ENCODE assay signal across 1 cellular context in the genomic region with DNA sequence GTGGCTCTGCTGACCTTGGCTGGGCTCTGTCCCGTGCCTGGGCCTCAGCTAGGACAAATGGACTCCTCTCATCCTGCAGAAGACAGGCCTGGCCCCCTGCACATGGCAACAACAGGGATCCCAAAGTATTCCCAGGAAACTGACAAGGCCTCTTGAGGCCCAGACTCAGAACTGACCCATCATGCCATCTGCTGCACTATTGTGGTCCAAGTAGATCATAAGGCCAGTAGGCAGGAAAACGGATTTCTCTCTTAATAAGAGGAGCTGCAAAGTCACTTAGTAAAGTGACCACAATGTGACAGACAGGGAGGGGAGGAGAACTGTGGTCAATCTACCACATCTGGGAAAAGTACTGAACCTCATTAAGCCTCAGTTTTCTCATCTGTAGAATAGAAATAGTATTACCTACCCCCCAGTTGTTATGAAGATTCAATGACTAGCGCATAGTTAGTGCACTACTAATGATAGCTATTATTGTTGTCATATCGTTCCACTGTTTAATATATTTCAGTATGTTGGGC.
TF ChIP-seq lines count a peak whose summit lies in the region.

No MANE protein-coding gene starts in this region.

TF ChIP-seq in IMR-90, 13 proteins besides CTCF, POLR2A, EP300 and RAD21:
- TF ChIP-seq, protein P1, sequence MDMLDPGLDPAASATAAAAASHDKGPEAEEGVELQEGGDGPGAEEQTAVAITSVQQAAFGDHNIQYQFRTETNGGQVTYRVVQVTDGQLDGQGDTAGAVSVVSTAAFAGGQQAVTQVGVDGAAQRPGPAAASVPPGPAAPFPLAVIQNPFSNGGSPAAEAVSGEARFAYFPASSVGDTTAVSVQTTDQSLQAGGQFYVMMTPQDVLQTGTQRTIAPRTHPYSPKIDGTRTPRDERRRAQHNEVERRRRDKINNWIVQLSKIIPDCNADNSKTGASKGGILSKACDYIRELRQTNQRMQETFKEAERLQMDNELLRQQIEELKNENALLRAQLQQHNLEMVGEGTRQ (IDR thresholded peaks at IDR 0.05; ENCODE audit: low read depth, low read length): no peak
- TF ChIP-seq, protein P2, sequence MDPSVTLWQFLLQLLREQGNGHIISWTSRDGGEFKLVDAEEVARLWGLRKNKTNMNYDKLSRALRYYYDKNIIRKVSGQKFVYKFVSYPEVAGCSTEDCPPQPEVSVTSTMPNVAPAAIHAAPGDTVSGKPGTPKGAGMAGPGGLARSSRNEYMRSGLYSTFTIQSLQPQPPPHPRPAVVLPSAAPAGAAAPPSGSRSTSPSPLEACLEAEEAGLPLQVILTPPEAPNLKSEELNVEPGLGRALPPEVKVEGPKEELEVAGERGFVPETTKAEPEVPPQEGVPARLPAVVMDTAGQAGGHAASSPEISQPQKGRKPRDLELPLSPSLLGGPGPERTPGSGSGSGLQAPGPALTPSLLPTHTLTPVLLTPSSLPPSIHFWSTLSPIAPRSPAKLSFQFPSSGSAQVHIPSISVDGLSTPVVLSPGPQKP (IDR thresholded peaks at IDR 0.05; ENCODE audit: borderline replicate concordance, low read depth, low read length): no peak
- no peak for TF ChIP-seq RCOR1 (IDR thresholded peaks at IDR 0.05; ENCODE audit: insufficient replicate concordance, low read length)
- TF ChIP-seq NFE2L2 (IDR thresholded peaks at IDR 0.05; ENCODE audit: low read depth, low read length): no peak
